ENCODE assay signal across 16 cellular contexts in genomic region chr11:78749243-78749730, GRCh38.
"Had no signal": no experiment of that assay in that cellular context is flagged by ENCODE, and none has a peak within 500 bp of the region (broad histone marks: within the 10 kb centered on the region; RNA-seq: fewer than 3 reads in every experiment).

No MANE protein-coding gene starts in this region.

- DNase-seq: activated CD4-positive, alpha-beta T cell treated with anti-CD3 and anti-CD28 coated beads, Interleukin-2, amount 50 U/mL, for 48 hours; activated naive CD4-positive, alpha-beta T cell; activated naive CD8-positive, alpha-beta T cell treated with anti-CD3 and anti-CD28 coated beads for 36 hours; amniotic stem cell; effector CD4-positive, alpha-beta T cell; heart left ventricle; left ventricle myocardium inferior; mammary epithelial cell; midbrain; sigmoid colon; spleen; stimulated activated CD4-positive, alpha-beta T cell treated with anti-CD3 and anti-CD28 coated beads, Interleukin-4, amount 100 ng/mL, for 4 hours; stimulated activated naive B cell treated with anti-CD40 and anti-IgM and Interleukin-4, amounts not matched to agents 10 μg/mL and 1 μg/mL and 100 μg/mL, for 72 hours; upper lobe of left lung; WERI-Rb-1 had no signal

- ATAC-seq: gastroesophageal sphincter; heart left ventricle; stimulated activated naive B cell treated with anti-CD40 and anti-IgM and Interleukin-4, amounts not matched to agents 10 μg/mL and 1 μg/mL and 100 μg/mL, for 72 hours had no signal
